In the genomic region with DNA sequence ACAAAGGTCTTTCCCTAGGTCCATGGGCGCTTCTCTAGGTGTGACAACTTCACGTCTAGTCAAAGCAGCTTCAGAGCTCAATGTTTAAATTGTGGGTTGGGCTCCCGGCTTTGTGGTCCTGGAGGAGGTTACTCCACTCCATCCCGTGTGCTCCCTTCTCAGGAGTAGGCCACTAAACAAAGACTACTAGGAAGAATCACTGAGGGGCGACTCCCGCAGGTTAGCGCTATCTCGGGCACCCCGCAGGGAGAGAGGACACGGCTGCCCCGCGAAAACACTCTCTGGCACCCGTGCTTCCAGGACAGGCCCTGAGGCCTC, we compare ENCODE assay signal across 8 cellular contexts. TPM values are rescaled to one million over a fixed set of nuclear protein-coding genes. Genes with fewer than 3 reads are reported as not detected.
DNase-seq lines count a peak whose midpoint lies in the region; ATAC-seq and TF ChIP-seq lines count a peak whose summit lies in the region.

No MANE protein-coding gene starts in this region.

- H3K27ac ChIP-seq in brain microvascular endothelial cell (peak overlapping the region; percentile 55), substantia nigra (ENCODE audit: low read depth, low read length, poor library complexity, severe bottlenecking) (peak overlapping the region; percentile 75)

- ATAC-seq in left lobe of liver: peak; percentile 2

- DNase-seq in stimulated activated CD4-positive, alpha-beta T cell treated with anti-CD3 and anti-CD28 coated beads, Interleukin-15, amount 100 ng/mL, for 24 hours: peak; percentile 34
- DNase-seq in stimulated activated CD4-positive, alpha-beta T cell treated with anti-CD3 and anti-CD28 coated beads, Interleukin-12 subunit alpha, Interleukin-12 subunit beta, amount 100 ng/mL, for 4 hours: no peak
- DNase-seq in M059J (ENCODE audit: low read depth) (peak; percentile 22), brain microvascular endothelial cell (peak; percentile 2), left lobe of liver (ENCODE audit: low spot score) (no peak), substantia nigra (lab: John Stamatoyannopoulos, UW) (peak in 7 of 49 donors; percentile 22 to 45 (median 33)), ecto neural progenitor cell (ENCODE audit: low spot score) (no peak), NCI-H524 treated with DMSO at 0.1 percent for 48 hours (lab: John Stamatoyannopoulos, UW) (no peak)

- in situ Hi-C loops in brain microvascular endothelial cell (cut with HindIII; ENCODE audit: low pct_ligation_motif_present, low sequenced_read_pairs): no loop called here

- H3K27me3 ChIP-seq in brain microvascular endothelial cell (replicated peaks): no peaks in the 10 kb centered on the region

- H3K36me3 ChIP-seq in brain microvascular endothelial cell (replicated peaks): peaks cover 9% of the 10 kb centered on the region

- H3K4me3 ChIP-seq in brain microvascular endothelial cell (ENCODE audit: low read depth, low read length): peak overlapping the region; percentile 88

- no peak for TF ChIP-seq CTCF in brain microvascular endothelial cell (IDR thresholded peaks at IDR 0.05; ENCODE audit: low read depth, low read length, missing control alignments)

RNA-seq across cellular contexts. Expression of a gene that starts 0.5 kb away (rescaled TPM):
- total RNA-seq in M059J (2014; rRNA removed; shearing (Covaris generic)): 34.6 and 38.7 TPM in 2 replicates
- 20.1 TPM for total RNA-seq in left lobe of liver

RNA-seq across cellular contexts. Expression of a gene that starts 40.9 kb away (rescaled TPM):
- 2,564 and 2,981 TPM in 2 replicates for total RNA-seq in M059J (2014; rRNA removed; shearing (Covaris generic))
- total RNA-seq in left lobe of liver: 31.0 TPM

RNA-seq across cellular contexts. Expression of a gene that starts 48.1 kb away (rescaled TPM):
- not detected in 2 replicates for total RNA-seq in M059J (2014; rRNA removed; shearing (Covaris generic))
- 0.65 TPM for total RNA-seq in left lobe of liver

Comparison
In these comparisons a context has a peak if more than half of its experiments do, and no peak if none do; other contexts are left out.
1. DNase-seq: peak in stimulated activated CD4-positive, alpha-beta T cell treated with anti-CD3 and anti-CD28 coated beads, Interleukin-15, amount 100 ng/mL, for 24 hours (single experiment), M059J (single experiment) and brain microvascular endothelial cell (single experiment); none in stimulated activated CD4-positive, alpha-beta T cell treated with anti-CD3 and anti-CD28 coated beads, Interleukin-12 subunit alpha, Interleukin-12 subunit beta, amount 100 ng/mL, for 4 hours (single experiment), left lobe of liver (single experiment), ecto neural progenitor cell (single experiment) and NCI-H524 treated with DMSO at 0.1 percent for 48 hours (single experiment).
2. RNA of a gene that starts 40.9 kb away (total RNA-seq): 2,564 to 2,981 TPM in M059J; 31.0 TPM in left lobe of liver (single experiment); every median in the first group is over 10 times any median in the second.